ENCODE assay signal across 17 cellular contexts in the genomic region with DNA sequence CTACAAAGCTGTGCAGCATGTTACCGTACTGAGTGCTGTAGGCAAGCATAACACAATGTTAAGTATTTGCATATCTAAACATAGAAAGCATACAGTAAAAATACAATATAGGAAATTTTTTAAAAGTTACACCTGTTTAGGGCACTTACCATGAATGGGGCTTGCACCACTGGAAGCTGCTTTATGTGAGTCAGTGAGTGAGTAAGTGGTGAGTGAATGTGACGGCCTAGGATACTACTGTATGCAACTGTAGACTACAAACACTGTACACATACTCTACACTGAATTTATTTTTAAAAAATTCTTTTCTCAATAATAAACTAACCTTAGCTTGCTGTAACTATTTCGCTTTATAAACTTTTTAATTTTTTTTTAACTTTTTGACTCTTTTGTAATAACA.
"Had no signal": no experiment of that assay in that cellular context is flagged by ENCODE, and none has a peak within 500 bp of the region (broad histone marks: within the 10 kb centered on the region; RNA-seq: fewer than 3 reads in every experiment).

No MANE protein-coding gene starts in this region.

- H3K9me3 ChIP-seq: lower lobe of right lung, thyroid gland, vagina had no signal

- H3K36me3 ChIP-seq: lower lobe of right lung, thyroid gland, vagina had no signal

- H3K27ac ChIP-seq: coronary artery, epithelial cell of prostate, lower lobe of right lung, skin epidermis, thyroid gland, vagina had no signal

- H3K27me3 Mint-ChIP-seq: naive B cell had no signal

- DNase-seq: activated CD4-positive, alpha-beta T cell treated with anti-CD3 and anti-CD28 coated beads for 48 hours; activated naive CD4-positive, alpha-beta T cell treated with anti-CD3 and anti-CD28 coated beads for 36 hours; caudate nucleus; effector CD4-positive, alpha-beta T cell; hippocampal formation; left cardiac atrium; lower lobe of right lung; midbrain; naive B cell; posterior cingulate gyrus; thyroid gland had no signal

- ATAC-seq: activated T-helper 17 cell treated with anti-CD3 and anti-CD28 coated beads, Interleukin-2, amount 50 U/mL, for 72 hours; left cardiac atrium; lower lobe of right lung; WTC11 had no signal

- H3K4me1 Mint-ChIP-seq: activated T-helper 17 cell treated with anti-CD3 and anti-CD28 coated beads, Interleukin-2, amount 50 U/mL, for 72 hours; naive B cell; WTC11 had no signal

- H3K4me3 ChIP-seq: coronary artery, lower lobe of right lung, skin epidermis, thyroid gland, vagina had no signal

- H3K4me3 Mint-ChIP-seq: activated naive CD4-positive, alpha-beta T cell treated with anti-CD3 and anti-CD28 coated beads for 36 hours; activated T-helper 17 cell treated with anti-CD3 and anti-CD28 coated beads, Interleukin-2, amount 50 U/mL, for 72 hours; naive B cell; WTC11 had no signal

- H3K27me3 ChIP-seq: thyroid gland, vagina had no signal

- H3K9me3 Mint-ChIP-seq: activated naive CD4-positive, alpha-beta T cell treated with anti-CD3 and anti-CD28 coated beads for 36 hours; activated T-helper 17 cell treated with anti-CD3 and anti-CD28 coated beads, Interleukin-2, amount 50 U/mL, for 72 hours had no signal

- H3K27ac Mint-ChIP-seq: activated naive CD4-positive, alpha-beta T cell treated with anti-CD3 and anti-CD28 coated beads for 36 hours; activated T-helper 17 cell treated with anti-CD3 and anti-CD28 coated beads, Interleukin-2, amount 50 U/mL, for 72 hours; naive B cell; WTC11 had no signal

- H3K36me3 Mint-ChIP-seq: naive B cell, WTC11 had no signal

- H3K4me1 ChIP-seq: lower lobe of right lung, thyroid gland, vagina had no signal
